8 cellular contexts compared by ENCODE assay signal in the genomic region with DNA sequence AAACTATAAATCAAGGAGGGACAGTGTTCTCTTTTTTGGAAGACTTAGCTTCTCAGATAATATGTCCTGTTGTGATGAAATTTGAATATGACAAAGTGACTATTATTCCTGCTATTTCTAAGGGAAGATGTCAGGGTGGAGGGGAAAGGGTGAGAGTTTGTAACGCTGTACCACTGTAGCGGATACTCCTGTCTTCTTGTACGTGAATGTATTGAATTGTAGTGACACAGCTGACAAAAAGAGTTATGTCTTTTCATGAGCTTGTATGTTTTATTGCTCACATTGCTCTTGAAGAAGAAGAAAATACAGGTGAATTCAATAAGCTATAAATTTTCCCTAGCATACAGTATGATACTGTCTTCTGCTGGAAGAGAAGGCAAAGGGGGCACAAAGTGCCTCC.
"Had no signal": no experiment of that assay in that cellular context is flagged by ENCODE, and none has a peak within 500 bp of the region (broad histone marks: within the 10 kb centered on the region; RNA-seq: fewer than 3 reads in every experiment).

No MANE protein-coding gene starts in this region.

- DNase-seq: GDM1, GF-D8 had no signal

- FAIRE-seq: G401.6, GM12878, GM12891, GM12892, GM18507, GM19239 had no signal

- H3K4me3 ChIP-seq: GM12878 had no signal

- ATAC-seq: GM12878 had no signal
